Comparison of ENCODE assay signal across 22 cellular contexts in the genomic region with DNA sequence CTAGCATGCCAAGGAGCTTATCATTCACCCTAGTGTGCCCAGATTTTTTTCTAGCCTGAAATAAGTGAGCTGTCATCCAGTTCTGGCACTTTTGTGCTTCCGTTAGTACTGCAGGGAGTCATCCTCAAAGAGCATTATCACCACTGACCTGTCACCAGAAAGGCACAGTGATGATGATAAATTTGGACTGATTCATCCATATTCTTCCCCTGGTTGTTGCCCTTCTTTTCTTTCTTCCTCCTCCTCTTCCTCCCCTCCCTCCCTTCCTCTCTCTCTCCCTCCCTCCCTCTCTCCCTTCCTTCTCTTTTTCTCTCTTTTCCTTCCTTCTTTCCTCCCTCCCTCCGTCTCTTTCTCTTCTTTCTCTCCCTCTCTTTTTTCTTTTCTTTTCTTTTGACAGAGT. TPM values are rescaled to one million over a fixed set of nuclear protein-coding genes. Genes with fewer than 3 reads are reported as not detected.
DNase-seq lines count a peak whose midpoint lies in the region; ATAC-seq, FAIRE-seq and TF ChIP-seq lines count a peak whose summit lies in the region.
"Had no signal": no experiment of that assay in that cellular context is flagged by ENCODE, and none has a peak within 500 bp of the region (broad histone marks: within the 10 kb centered on the region; RNA-seq: fewer than 3 reads in every experiment).

No MANE protein-coding gene starts in this region.

- POLR2A ChIA-PET in A673 (lab: Charles Lee; ENCODE audit: low non-redundant PET): no interaction called here

- no peak overlapping the region for H3K4me2 ChIP-seq in DND-41 (ENCODE audit: insufficient read depth, low read length)
- H3K4me2 ChIP-seq: KMS-11 had no signal

- no peak overlapping the region for H2AFZ ChIP-seq in DND-41 (ENCODE audit: low read depth, low read length)

- H3K4me1 ChIP-seq in A673 (ENCODE audit: insufficient read depth, low read length, poor library complexity, severe bottlenecking): peaks cover 63% of the 10 kb centered on the region
- peaks cover 34% of the 10 kb centered on the region for H3K4me1 ChIP-seq in DND-41 (ENCODE audit: insufficient read depth, low read length)

- intact Hi-C loops in A673 (cut with micrococcal nuclease; ENCODE audit: unreplicated experiment): no loop called here

- FAIRE-seq in RCC 7860 (lab: Jason Lieb, UNC): no peak

- no peaks in the 10 kb centered on the region for H3K27me3 ChIP-seq in A673 (replicated peaks; ENCODE audit: insufficient read depth, low read depth, low read length, poor library complexity)
- H3K27me3 ChIP-seq in DND-41 (ENCODE audit: insufficient read depth, low read length, poor library complexity): no peaks in the 10 kb centered on the region
- H3K27me3 ChIP-seq: cardiac muscle cell, heart left ventricle, stomach, transverse colon had no signal

- H3K36me3 ChIP-seq in A673 (ENCODE audit: insufficient read depth, low read length, poor library complexity, severe bottlenecking) (no peaks in the 10 kb centered on the region), DND-41 (ENCODE audit: insufficient read depth, low read length) (peaks cover 37% of the 10 kb centered on the region)
- H3K36me3 ChIP-seq: cardiac muscle cell, transverse colon had no signal

- no peak for TF ChIP-seq CTCF in A673 (conservative IDR thresholded peaks at IDR 0.05; ENCODE audit: low read depth, low read length)
- no peak for TF ChIP-seq CTCF in DND-41 (IDR thresholded peaks at IDR 0.05; ENCODE audit: borderline replicate concordance, extremely low read depth, low read length, poor library complexity, severe bottlenecking)

- H3K4me3 ChIP-seq in A673 (ENCODE audit: low read depth, low read length, poor library complexity, severe bottlenecking): no peak overlapping the region
- no peak overlapping the region for H3K4me3 ChIP-seq in DND-41 (ENCODE audit: low read depth in 1 of 2, low read length in 2 of 2)
- H3K4me3 ChIP-seq: cardiac muscle cell, heart left ventricle, psoas muscle, stomach, transverse colon had no signal

- peaks cover 71% of the 10 kb centered on the region for H3K79me2 ChIP-seq in DND-41 (ENCODE audit: insufficient read depth, low read length)

- H3K9me3 ChIP-seq in A673 (ENCODE audit: low read depth, low read length, poor library complexity, severe bottlenecking): no peaks in the 10 kb centered on the region
- H3K9me3 ChIP-seq in DND-41 (ENCODE audit: insufficient read depth, low read length, severe bottlenecking): no peaks in the 10 kb centered on the region
- H3K9me3 ChIP-seq: heart left ventricle, psoas muscle, stomach, transverse colon had no signal

- no TSS peak for BruUV-seq in A673 (replicated peaks; lab: Mats Ljungman, UMichigan)

- DNase-seq in A673 (ENCODE audit: low spot score) (peak; percentile 69), DND-41 (no peak), RCC 7860 (ENCODE audit: low spot score) (peak; percentile 53), cerebellum (ENCODE audit: low spot score) (peak; percentile 42), superior temporal gyrus (ENCODE audit: extremely low spot score) (no peak), RPMI8226 (no peak)
- DNase-seq: activated CD8-positive, alpha-beta T cell treated with anti-CD3 and anti-CD28 coated beads, Interleukin-2, amount 10 ng/mL, durations not matched to agents 7 days and 5 days; activated naive CD4-positive, alpha-beta T cell treated with Interleukin-2 at 50 U/mL for 16 hours; activated T-cell treated with anti-CD3 and anti-CD28 coated beads, Interleukin-2, amount 50 U/mL, for 24 hours; CD4-positive, alpha-beta T cell; GDM1; GOT3; heart left ventricle; NCI-H1694 treated with DMSO at 0.1 percent for 48 hours; NCI-H526; psoas muscle; stimulated activated CD4-positive, alpha-beta T cell treated with anti-CD3 and anti-CD28 coated beads, Interleukin-15, amount 100 ng/mL, for 24 hours; stomach; transverse colon had no signal

- H4K20me1 ChIP-seq in DND-41 (ENCODE audit: insufficient read depth, low read length): no peaks in the 10 kb centered on the region

- H3K27ac ChIP-seq in A673 (ENCODE audit: low read depth, low read length, poor library complexity, severe bottlenecking): peak overlapping the region; percentile 91
- H3K27ac ChIP-seq in DND-41 (ENCODE audit: low read length): peak overlapping the region; percentile 61
- H3K27ac ChIP-seq: cardiac muscle cell, KMS-11, transverse colon had no signal

- CTCF ChIA-PET in A673 (lab: Charles Lee): interaction anchor here (0.8 kb wide), 1 partner anchor 88 kb away, joined by 3 read pairs; no protein-coding TSS in a partner anchor

- no peak overlapping the region for H3K9ac ChIP-seq in DND-41 (ENCODE audit: low read depth, low read length)
- H3K9ac ChIP-seq: KMS-11 had no signal

- ATAC-seq in DND-41 (ENCODE audit: insufficient read depth, low read depth) (no peak), HG03442 (IDR thresholded peaks at IDR 0.05; ENCODE audit: unreplicated experiment) (no peak)
- ATAC-seq: activated CD8-positive, alpha-beta T cell treated with anti-CD3 and anti-CD28 coated beads, Interleukin-2, amount 10 ng/mL, durations not matched to agents 7 days and 5 days; heart left ventricle; psoas muscle had no signal

RNA-seq across cellular contexts. Expression of a gene that starts 21.3 kb away (rescaled TPM):
- total RNA-seq in A673 (2021): 25.0 and 26.4 TPM in 2 replicates
- total RNA-seq in cerebellum: 23.9 TPM

RNA-seq across cellular contexts. Expression of a gene that starts 21.8 kb away (rescaled TPM):
- total RNA-seq in A673 (2021): 43.7 and 50.2 TPM in 2 replicates
- total RNA-seq in cerebellum: 32.0 TPM

Comparison
In these comparisons a context has a peak if more than half of its experiments do, and no peak if none do; other contexts are left out.
1. DNase-seq: peak in A673 (single experiment), RCC 7860 (single experiment) and cerebellum (single experiment); none in DND-41 (single experiment), superior temporal gyrus (single experiment) and RPMI8226 (single experiment).